In the genomic region with DNA sequence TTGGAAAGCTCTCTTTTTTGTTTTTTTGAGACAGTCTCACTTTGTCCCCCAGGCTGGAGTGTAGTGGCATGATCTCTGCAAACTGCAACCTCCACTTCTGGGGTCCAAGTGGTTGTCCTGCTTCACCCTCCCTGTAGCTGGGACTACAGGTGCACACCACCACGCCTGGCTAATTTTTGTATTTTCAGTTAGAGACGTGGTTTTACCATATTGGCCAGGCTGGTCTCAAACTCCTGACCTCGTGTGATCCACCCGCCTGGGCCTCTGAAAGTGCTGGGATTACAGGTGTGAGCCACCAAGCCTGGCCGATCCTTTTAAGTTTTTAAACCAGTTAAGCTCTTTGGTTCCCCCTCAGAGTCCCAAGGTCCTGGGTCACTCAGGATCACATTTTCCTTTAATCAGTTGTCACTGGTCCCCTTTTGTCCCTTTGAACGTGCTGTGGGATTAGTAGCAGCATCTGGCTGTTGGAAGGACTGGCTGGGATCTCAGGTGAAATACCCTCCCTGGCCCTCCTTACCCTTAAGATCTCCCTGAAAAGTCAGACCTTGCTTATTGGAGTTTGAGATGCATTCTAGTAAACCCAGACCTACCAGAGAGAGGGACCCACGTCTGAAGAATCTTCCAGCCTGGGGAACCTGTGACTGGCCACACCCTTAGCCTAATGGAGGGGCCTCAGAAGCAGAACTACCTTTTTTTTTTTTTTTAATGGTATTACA, we compare ENCODE assay signal across 8 cellular contexts. TPM values are rescaled to one million over a fixed set of nuclear protein-coding genes. Genes with fewer than 3 reads are reported as not detected.
A peak's percentile ranks its signal among the peaks of the same experiment; 100 is the strongest.
DNase-seq lines count a peak whose midpoint lies in the region; ATAC-seq, FAIRE-seq and TF ChIP-seq lines count a peak whose summit lies in the region.

No MANE protein-coding gene starts in this region.

- no peak for FAIRE-seq in A549 (lab: Jason Lieb, UNC)

- DNase-seq in A549 (ENCODE audit: low read depth in 1 of 2, low spot score in 1 of 2) (no peak), GM12865 (ENCODE audit: low read depth) (peak; percentile 89), NCI-H748 treated with DMSO at 0.1 percent for 48 hours (lab: John Stamatoyannopoulos, UW) (peak; percentile 76), right cardiac atrium (peak in 2 of 3 donors; percentile 25 to 55), COR-L47 (lab: John Stamatoyannopoulos, UW) (no peak)
- DNase-seq in activated naive CD4-positive, alpha-beta T cell treated with anti-CD3 and anti-CD28 coated beads, Interleukin-2, amount 50 U/mL, for 72 hours (ENCODE audit: low spot score in 2 of 2): peak in 1 of 2 donors; percentile 74

- H3K4me1 ChIP-seq in A549: peaks cover 22% of the 10 kb centered on the region
- no peaks in the 10 kb centered on the region for H3K4me1 ChIP-seq in right cardiac atrium (ENCODE audit: control insufficient read depth, insufficient read depth, low read length)
- peaks cover 23 to 33% (median 32%) of the 10 kb centered on the region in 3 donors for H3K4me1 ChIP-seq in skeletal muscle tissue (ENCODE audit: control insufficient read depth in 3 of 3, insufficient read depth in 3 of 3, low read length in 3 of 3)

- TF ChIP-seq RAD21 in A549 (conservative IDR thresholded peaks at IDR 0.05 in 1 of 2, IDR thresholded peaks at IDR 0.05 in 1 of 2): no peak

- POLR2A ChIA-PET in A549 (lab: Yijun Ruan, JAX): interaction anchor here (0.6 to 26.7 kb wide), 24 partner anchors 8 to 737 kb away, joined by 3 to 1006 read pairs (median 9); partner anchors contain the start of genes DPF2, MALAT1, NEAT1 and SLC25A45

- 3% methylated on average over 7 of the region's 7 CpGs for WGBS in A549 (ENCODE audit: missing lambda C conversion rate)
- 17% methylated on average over 7 of the region's 7 CpGs for WGBS in right cardiac atrium

- H3K27ac ChIP-seq in A549 (peak overlapping the region; percentile 89 to 100), right cardiac atrium (ENCODE audit: low read length) (peak overlapping the region; percentile 99), skeletal muscle tissue (ENCODE audit: low read depth, low read length) (peak overlapping the region; percentile 100)

- H3K4me3 ChIP-seq in A549 (peak overlapping the region; percentile 90), GM12865 (ENCODE audit: low read depth, low read length) (no peak overlapping the region; the same call in 1 of the 2 replicates), right cardiac atrium (ENCODE audit: low read length) (no peak overlapping the region), skeletal muscle tissue (ENCODE audit: low read length in 3 of 3) (peak overlapping the region in 2 of 3 donors; percentile 17 to 52)

- H3K9me3 Mint-ChIP-seq in activated naive CD4-positive, alpha-beta T cell treated with anti-CD3 and anti-CD28 coated beads, Interleukin-2, amount 50 U/mL, for 72 hours: no peaks in the 10 kb centered on the region

- TF ChIP-seq POLR2A in A549 (IDR thresholded peaks at IDR 0.05; ENCODE audit: low read length): peak; percentile 20; the same call in 1 of the 2 replicates

- H3K9me3 ChIP-seq in A549: no peaks in the 10 kb centered on the region
- no peaks in the 10 kb centered on the region for H3K9me3 ChIP-seq in right cardiac atrium (ENCODE audit: control insufficient read depth, low read length)
- H3K9me3 ChIP-seq in skeletal muscle tissue (ENCODE audit: control insufficient read depth in 3 of 3, low read length in 3 of 3): no peaks in the 10 kb centered on the region

- peak overlapping the region; percentile 84 for H3K4me2 ChIP-seq in A549

- ATAC-seq in A549 (peak; percentile 45 to 70), HG02798 (IDR thresholded peaks at IDR 0.05; ENCODE audit: poor library complexity, unreplicated experiment) (peak; percentile 43), right cardiac atrium (peak; percentile 28 to 44)
- ATAC-seq in activated naive CD4-positive, alpha-beta T cell treated with anti-CD3 and anti-CD28 coated beads, Interleukin-2, amount 50 U/mL, for 72 hours: peak; percentile 44 to 46

- no peak for TF ChIP-seq CTCF in A549 (IDR thresholded peaks at IDR 0.05)
- TF ChIP-seq CTCF in GM12865 (IDR thresholded peaks at IDR 0.05; ENCODE audit: insufficient read depth, low read depth, low read length, missing control alignments): no peak

- H3K27ac Mint-ChIP-seq in activated naive CD4-positive, alpha-beta T cell treated with anti-CD3 and anti-CD28 coated beads, Interleukin-2, amount 50 U/mL, for 72 hours: no peak overlapping the region

- no peak for TF ChIP-seq EP300 in A549 (IDR thresholded peaks at IDR 0.05)

- H3K9ac ChIP-seq in skeletal muscle tissue (ENCODE audit: low read depth in 1 of 3, low read length in 3 of 3): peak overlapping the region; percentile 23 to 65 (median 55)

- intact Hi-C loops in right cardiac atrium (cut with DNase I): loop anchor here in 2 of 4 donors (5.0 kb wide), 2 partner anchors 35 to 90 kb away; no protein-coding TSS in a partner anchor

- peaks cover 0 to 39% of the 10 kb centered on the region in 2 donors for H3K36me3 Mint-ChIP-seq in activated naive CD4-positive, alpha-beta T cell treated with anti-CD3 and anti-CD28 coated beads, Interleukin-2, amount 50 U/mL, for 72 hours

- H3K36me3 ChIP-seq in skeletal muscle tissue (ENCODE audit: control insufficient read depth in 3 of 3, insufficient read depth in 3 of 3, low read length in 3 of 3): peaks cover 41 to 44% (median 44%) of the 10 kb centered on the region in 3 donors

- no peaks in the 10 kb centered on the region for H3K27me3 ChIP-seq in right cardiac atrium (ENCODE audit: control insufficient read depth, insufficient read depth)
- H3K27me3 ChIP-seq in skeletal muscle tissue (ENCODE audit: control insufficient read depth in 3 of 3, insufficient read depth in 3 of 3, low read length in 3 of 3): no peaks in the 10 kb centered on the region

- CTCF ChIA-PET in A549 (lab: Yijun Ruan, JAX): interaction anchor here (0.9 to 30.0 kb wide), 10 partner anchors 8 to 127 kb away, joined by 3 to 947 read pairs (median 24); partner anchors contain the start of gene MALAT1

TF ChIP-seq in A549, 52 proteins besides CTCF, POLR2A, EP300 and RAD21 (continues in another document):
- TF ChIP-seq EHF (CRISPR knock-in tag; IDR thresholded peaks at IDR 0.05) (peak; percentile 95), RFX5 (IDR thresholded peaks at IDR 0.05) (no peak), ESRRA (IDR thresholded peaks at IDR 0.05; ENCODE audit: borderline replicate concordance, low read length) (peak; percentile 67; the same call in 1 of the 2 replicates), POLR2AphosphoS2 (conservative IDR thresholded peaks at IDR 0.05; ENCODE audit: low read length) (peak; percentile 99), HDAC2 (IDR thresholded peaks at IDR 0.05) (no peak), MYC (IDR thresholded peaks at IDR 0.05; ENCODE audit: borderline replicate concordance, low read length) (0 out of 2 replicates have a peak, but pooled peaks have one; percentile 43), ZNF302 (CRISPR knock-in tag; IDR thresholded peaks at IDR 0.05) (no peak), KDM1A (IDR thresholded peaks at IDR 0.05; ENCODE audit: low read depth) (no peak)
- TF ChIP-seq, protein P1, sequence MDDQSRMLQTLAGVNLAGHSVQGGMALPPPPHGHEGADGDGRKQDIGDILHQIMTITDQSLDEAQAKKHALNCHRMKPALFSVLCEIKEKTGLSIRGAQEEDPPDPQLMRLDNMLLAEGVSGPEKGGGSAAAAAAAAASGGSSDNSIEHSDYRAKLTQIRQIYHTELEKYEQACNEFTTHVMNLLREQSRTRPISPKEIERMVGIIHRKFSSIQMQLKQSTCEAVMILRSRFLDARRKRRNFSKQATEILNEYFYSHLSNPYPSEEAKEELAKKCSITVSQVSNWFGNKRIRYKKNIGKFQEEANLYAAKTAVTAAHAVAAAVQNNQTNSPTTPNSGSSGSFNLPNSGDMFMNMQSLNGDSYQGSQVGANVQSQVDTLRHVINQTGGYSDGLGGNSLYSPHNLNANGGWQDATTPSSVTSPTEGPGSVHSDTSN (IDR thresholded peaks at IDR 0.05): peak; percentile 64

RNA-seq across cellular contexts. Expression of gene MALAT1, which starts 8.1 kb away (rescaled TPM):
- polyA plus RNA-seq in A549 (2011; rRNA removed) (1,041 and 1,340 TPM in 2 replicates), A549 (2017; fragmentation: RNase III; extraction: RNeasy Plus Mini Kit Qiagen cat#74134 plus additional on column Dnase treatment) (167 to 203 TPM (median 188 TPM) in 3 replicates), right cardiac atrium (1,948 TPM)
- polyA plus RNA-seq in A549 (2012; cell fraction: cytosol; rRNA removed): 24.8 and 29.0 TPM in 2 replicates
- 215 and 608 TPM in 2 replicates for polyA plus RNA-seq in A549 (2012; cell fraction: nucleus; rRNA removed)
- polyA minus RNA-seq in A549 (2011; rRNA and poly(A)+ RNA removed): 10,326 and 11,734 TPM in 2 replicates
- total RNA-seq in activated naive CD4-positive, alpha-beta T cell treated with anti-CD3 and anti-CD28 coated beads, Interleukin-2, amount 50 U/mL, for 72 hours: over 10,000 TPM in 1 of 2 donors, 1,000 to 10,000 TPM in 1; 7,127 to 16,609 TPM
- total RNA-seq in right cardiac atrium (1,000 to 10,000 TPM; 3,773 to 5,353 (median 5,000) TPM), skeletal muscle tissue (7,794 TPM)

RNA-seq across cellular contexts. Expression of gene SCYL1, which starts 18.0 kb away (rescaled TPM):
- polyA plus RNA-seq in A549 (2011; rRNA removed) (30.8 and 33.6 TPM in 2 replicates), A549 (2017; fragmentation: RNase III; extraction: RNeasy Plus Mini Kit Qiagen cat#74134 plus additional on column Dnase treatment) (41.8 to 46.8 TPM (median 45.9 TPM) in 3 replicates), right cardiac atrium (56.6 TPM)
- 88.0 and 105 TPM in 2 replicates for polyA plus RNA-seq in A549 (2012; cell fraction: cytosol; rRNA removed)
- polyA plus RNA-seq in A549 (2012; cell fraction: nucleus; rRNA removed): 125 and 152 TPM in 2 replicates
- 39.1 and 43.6 TPM in 2 replicates for polyA minus RNA-seq in A549 (2011; rRNA and poly(A)+ RNA removed)
- 10 to 100 TPM; 74.3 to 93.2 TPM for total RNA-seq in activated naive CD4-positive, alpha-beta T cell treated with anti-CD3 and anti-CD28 coated beads, Interleukin-2, amount 50 U/mL, for 72 hours
- total RNA-seq in right cardiac atrium (10 to 100 TPM; 59.9 to 65.2 (median 62.8) TPM), skeletal muscle tissue (36.0 TPM)

RNA-seq across cellular contexts. Expression of gene LTBP3, which starts 51.2 kb away (rescaled TPM):
- polyA plus RNA-seq in A549 (2011; rRNA removed): 28.6 and 39.9 TPM in 2 replicates
- 130 and 136 TPM in 2 replicates for polyA plus RNA-seq in A549 (2012; cell fraction: cytosol; rRNA removed)
- polyA plus RNA-seq in A549 (2012; cell fraction: nucleus; rRNA removed): 715 and 951 TPM in 2 replicates
- 107 to 134 TPM (median 123 TPM) in 3 replicates for polyA plus RNA-seq in A549 (2017; fragmentation: RNase III; extraction: RNeasy Plus Mini Kit Qiagen cat#74134 plus additional on column Dnase treatment)
- 25.4 and 44.5 TPM in 2 replicates for polyA minus RNA-seq in A549 (2011; rRNA and poly(A)+ RNA removed)
- total RNA-seq in activated naive CD4-positive, alpha-beta T cell treated with anti-CD3 and anti-CD28 coated beads, Interleukin-2, amount 50 U/mL, for 72 hours: 10 to 100 TPM; 66.6 to 90.4 TPM
- 100 to 1,000 TPM; 128 to 161 (median 140) TPM for total RNA-seq in right cardiac atrium
- polyA plus RNA-seq in right cardiac atrium: 60.2 TPM
- total RNA-seq in skeletal muscle tissue: 32.9 TPM

Comparison
In these comparisons a context has a peak if more than half of its experiments do, and no peak if none do; other contexts are left out.
1. DNase-seq: peak in GM12865 (single experiment), NCI-H748 treated with DMSO at 0.1 percent for 48 hours (single experiment) and right cardiac atrium (2 of 3); none in A549 (0 of 2) and COR-L47 (single experiment).
2. H3K4me3 ChIP-seq: peak in A549 (single experiment) and skeletal muscle tissue (2 of 3); none in GM12865 (single experiment) and right cardiac atrium (single experiment).
3. Peak in every context shown above with its lines, with median percentiles within 50 percentile points of each other: ATAC-seq and H3K27ac ChIP-seq.